ENCODE assay signal across 8 cellular contexts in the genomic region with DNA sequence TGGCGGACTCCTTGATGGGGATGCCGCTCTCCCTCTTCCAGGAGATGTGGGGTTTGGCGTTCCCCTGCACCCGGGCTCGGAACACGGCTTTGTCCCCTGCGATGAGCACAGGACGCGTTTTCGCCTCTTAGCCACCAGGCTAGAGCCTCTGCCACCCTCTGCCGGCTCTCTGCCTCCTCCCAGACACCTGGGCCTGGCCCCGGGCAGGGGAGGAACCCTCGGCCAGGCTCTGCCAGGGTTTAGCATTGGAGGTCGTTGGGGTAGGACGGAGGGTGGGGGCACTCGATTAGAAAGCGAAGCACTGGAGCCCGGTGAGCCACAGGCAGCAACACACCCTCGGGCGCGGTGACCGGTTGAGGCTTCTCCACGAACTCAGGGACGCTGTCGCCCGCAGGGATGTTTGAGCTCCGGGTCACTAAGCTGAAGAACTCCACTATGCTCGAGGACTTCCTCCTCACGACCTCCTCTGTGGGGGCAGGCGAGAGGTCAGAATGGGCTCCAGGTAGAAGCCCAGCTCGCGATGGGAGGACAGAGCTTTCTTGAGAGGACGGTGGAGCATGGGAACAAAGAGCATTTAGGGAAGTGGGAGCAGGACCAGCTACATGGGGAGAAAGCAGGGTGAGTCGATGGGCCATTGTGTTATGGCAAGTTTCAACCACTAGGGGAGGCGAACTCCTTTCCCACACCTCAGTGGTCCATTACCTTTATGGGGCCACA. TPM values are rescaled to one million over a fixed set of nuclear protein-coding genes. Genes with fewer than 3 reads are reported as not detected.
A peak's percentile ranks its signal among the peaks of the same experiment; 100 is the strongest.
DNase-seq lines count a peak whose midpoint lies in the region; ATAC-seq, FAIRE-seq and TF ChIP-seq lines count a peak whose summit lies in the region.

No MANE protein-coding gene starts in this region.

- H3K79me2 ChIP-seq in DND-41 (ENCODE audit: insufficient read depth, low read length): no peaks in the 10 kb centered on the region
- no peaks in the 10 kb centered on the region for H3K79me2 ChIP-seq in astrocyte (ENCODE audit: insufficient read depth, low read length)

- no peak overlapping the region for H2AFZ ChIP-seq in DND-41 (ENCODE audit: low read depth, low read length)
- peak overlapping the region; percentile 97 for H2AFZ ChIP-seq in astrocyte (ENCODE audit: low read depth, low read length)

- DNase-seq in DND-41 (peak; percentile 27), HS-5 (ENCODE audit: low read depth) (peak; percentile 14), astrocyte (ENCODE audit: low read depth) (peak; percentile 25), NCI-H524 treated with DMSO at 0.1 percent for 48 hours (lab: John Stamatoyannopoulos, UW) (no peak)

- H3K4me1 ChIP-seq in DND-41 (ENCODE audit: insufficient read depth, low read length): no peaks in the 10 kb centered on the region
- no peaks in the 10 kb centered on the region for H3K4me1 ChIP-seq in astrocyte (ENCODE audit: insufficient read depth, low read length)
- peaks cover 12% of the 10 kb centered on the region for H3K4me1 ChIP-seq in iPS-15b (ENCODE audit: control insufficient read depth, insufficient read depth, low read length)
- H3K4me1 ChIP-seq in skeletal muscle satellite cell (ENCODE audit: control insufficient read depth, insufficient read depth, low read length): peaks cover 14% of the 10 kb centered on the region

- H3K27me3 Mint-ChIP-seq in astrocyte (ENCODE audit: low read depth, unreplicated experiment): peaks cover 34% of the 10 kb centered on the region

- H3K27me3 ChIP-seq in DND-41 (ENCODE audit: insufficient read depth, low read length, poor library complexity) (peaks cover 12% of the 10 kb centered on the region), astrocyte (ENCODE audit: insufficient read depth, low read length) (no peaks in the 10 kb centered on the region), iPS-15b (ENCODE audit: control insufficient read depth, insufficient read depth, low read length) (peaks cover 22% of the 10 kb centered on the region), skeletal muscle satellite cell (ENCODE audit: control insufficient read depth, insufficient read depth, low read length) (peaks cover 53% of the 10 kb centered on the region)

- H3K4me3 ChIP-seq in DND-41 (ENCODE audit: low read depth in 1 of 2, low read length in 2 of 2) (no peak overlapping the region), astrocyte (ENCODE audit: insufficient read depth, low read depth, low read length) (peak overlapping the region; percentile 77), iPS-15b (ENCODE audit: low read depth, low read length) (peak overlapping the region; percentile 83), skeletal muscle satellite cell (ENCODE audit: low read length) (peak overlapping the region; percentile 67)

- TF ChIP-seq CTCF in DND-41 (IDR thresholded peaks at IDR 0.05; ENCODE audit: borderline replicate concordance, extremely low read depth, low read length, poor library complexity, severe bottlenecking): peak; percentile 67
- TF ChIP-seq CTCF in astrocyte (IDR thresholded peaks at IDR 0.05; ENCODE audit: insufficient read depth, low read depth, low read length): peak; percentile 63

- H4K20me1 ChIP-seq in DND-41 (ENCODE audit: insufficient read depth, low read length) (no peaks in the 10 kb centered on the region), astrocyte (ENCODE audit: insufficient read depth, low read length) (no peaks in the 10 kb centered on the region)

- no peak overlapping the region for H3K27ac ChIP-seq in DND-41 (ENCODE audit: low read length)
- no peak overlapping the region for H3K27ac ChIP-seq in astrocyte (ENCODE audit: low read depth, low read length)

- peak overlapping the region; percentile 87 for H3K4me3 Mint-ChIP-seq in astrocyte (ENCODE audit: unreplicated experiment)

- H3K9ac ChIP-seq in DND-41 (ENCODE audit: low read depth, low read length) (no peak overlapping the region), astrocyte (ENCODE audit: low read length) (peak overlapping the region; percentile 82), iPS-15b (ENCODE audit: low read depth, low read length) (peak overlapping the region; percentile 76), skeletal muscle satellite cell (ENCODE audit: low read depth, low read length) (peak overlapping the region; percentile 43)

- no peak overlapping the region for H3K27ac Mint-ChIP-seq in astrocyte (ENCODE audit: unreplicated experiment)

- H3K36me3 ChIP-seq in DND-41 (ENCODE audit: insufficient read depth, low read length) (no peaks in the 10 kb centered on the region), astrocyte (ENCODE audit: insufficient read depth, low read length) (no peaks in the 10 kb centered on the region), iPS-15b (ENCODE audit: control insufficient read depth, insufficient read depth, low read length) (no peaks in the 10 kb centered on the region), skeletal muscle satellite cell (ENCODE audit: insufficient read depth, low read length) (no peaks in the 10 kb centered on the region)

- no peaks in the 10 kb centered on the region for H3K36me3 Mint-ChIP-seq in astrocyte (ENCODE audit: low read depth, unreplicated experiment)

- H3K9me3 Mint-ChIP-seq in astrocyte (ENCODE audit: unreplicated experiment): peaks cover 2% of the 10 kb centered on the region

- H3K9me3 ChIP-seq in DND-41 (ENCODE audit: insufficient read depth, low read length, severe bottlenecking): no peaks in the 10 kb centered on the region
- H3K9me3 ChIP-seq in astrocyte (ENCODE audit: insufficient read depth, low read depth, low read length): no peaks in the 10 kb centered on the region
- no peaks in the 10 kb centered on the region for H3K9me3 ChIP-seq in iPS-15b (ENCODE audit: control insufficient read depth, insufficient read depth, low read length)
- H3K9me3 ChIP-seq in skeletal muscle satellite cell (replicated peaks; ENCODE audit: low read length): no peaks in the 10 kb centered on the region

- H3K4me2 ChIP-seq in DND-41 (ENCODE audit: insufficient read depth, low read length): no peak overlapping the region
- peak overlapping the region; percentile 100 for H3K4me2 ChIP-seq in astrocyte (ENCODE audit: low read length)
- H3K4me2 ChIP-seq in skeletal muscle satellite cell (ENCODE audit: low read length): peak overlapping the region; percentile 91

- peaks cover 2% of the 10 kb centered on the region for H3K4me1 Mint-ChIP-seq in astrocyte (ENCODE audit: low read depth, unreplicated experiment)

- peak; percentile 17 for FAIRE-seq in astrocyte (lab: Jason Lieb, UNC)

- ATAC-seq in DND-41 (ENCODE audit: insufficient read depth, low read depth) (peak; percentile 71; the same call in 2 of the 3 replicates), GM19467 (IDR thresholded peaks at IDR 0.05; ENCODE audit: unreplicated experiment) (peak; percentile 59), SK-N-SH treated with all-trans-retinoic acid at 6 μM for 48 hours (peak; percentile 76)

TF ChIP-seq in SK-N-SH treated with all-trans-retinoic acid at 6 μM for 48 hours, 23 proteins besides CTCF, POLR2A, EP300 and RAD21:
- no peak for TF ChIP-seq ESRRG (CRISPR knock-in tag; IDR thresholded peaks at IDR 0.05)
- no peak for TF ChIP-seq ISL1 (CRISPR knock-in tag; IDR thresholded peaks at IDR 0.05)
TF ChIP-seq in SK-N-SH treated with all-trans-retinoic acid at 6 μM for 48 hours: peak in this region for 0.

RNA-seq across cellular contexts. Expression of a gene that starts 4.3 kb away (rescaled TPM):
- total RNA-seq in astrocyte: 0.05 TPM in 1 of 2 replicates, not detected in the other
- total RNA-seq in skeletal muscle satellite cell (2012; rRNA removed): under 0.01 TPM in 1 of 2 replicates, not detected in the other

RNA-seq across cellular contexts. Expression of a gene that starts 23.2 kb away (rescaled TPM):
- 4.0 and 5.3 TPM in 2 replicates for total RNA-seq in astrocyte
- total RNA-seq in skeletal muscle satellite cell (2012; rRNA removed): 0.25 and 0.44 TPM in 2 replicates

Comparison
In these comparisons a context has a peak if more than half of its experiments do, and no peak if none do; other contexts are left out.
1. H3K4me3 ChIP-seq: peak in astrocyte (single experiment), iPS-15b (single experiment) and skeletal muscle satellite cell (single experiment); none in DND-41 (0 of 2).
2. Peak in every context shown above with its lines, with median percentiles within 50 percentile points of each other: ATAC-seq.